ENCODE assay signal across 26 cellular contexts in genomic region chr12:22882559-22882958, GRCh38.
"Had no signal": no experiment of that assay in that cellular context is flagged by ENCODE, and none has a peak within 500 bp of the region (broad histone marks: within the 10 kb centered on the region; RNA-seq: fewer than 3 reads in every experiment).

No MANE protein-coding gene starts in this region.

- DNase-seq: hypothalamus; immature natural killer cell; kidney; left colon; left lung; lower lobe of right lung; mammary epithelial cell; mesenchymal stem cell; naive B cell; ovary; right lobe of liver; stimulated activated CD4-positive, alpha-beta T cell treated with anti-CD3 and anti-CD28 coated beads, Interleukin-1b, Interleukin-23, amount 100 ng/mL, for 48 hours; stimulated activated CD4-positive, alpha-beta T cell treated with anti-CD3 and anti-CD28 coated beads, Interleukin-2, amount 100 ng/mL, for 48 hours; stimulated activated CD4-positive, alpha-beta T cell treated with anti-CD3 and anti-CD28 coated beads, Interleukin-4, amount 100 ng/mL, for 4 hours; stimulated activated CD8-positive, alpha-beta memory T cell treated with anti-CD3 and anti-CD28 coated beads, Interleukin-4, amount 100 ng/mL, for 48 hours; stimulated activated naive CD4-positive, alpha-beta T cell treated with Interleukin-2 at 50 U/mL for 16 hours; stimulated activated naive CD8-positive, alpha-beta T cell treated with anti-CD3 and anti-CD28 coated beads, Interleukin-15, amount 100 ng/mL, for 72 hours; substantia nigra; transverse colon; upper lobe of left lung had no signal

- H3K4me1 ChIP-seq: left lung, lower lobe of right lung, right atrium auricular region, right lobe of liver, transverse colon, upper lobe of left lung had no signal

- H3K27me3 Mint-ChIP-seq: natural killer cell treated with Interleukin-12 subunit alpha and Interleukin-12 subunit beta and Interleukin-15 and Interleukin-18, amount 100 ng/mL, for 72 hours; progenitor cell of endocrine pancreas; stimulated activated memory B cell treated with anti-CD40 and anti-IgM and Interleukin-4, amounts not matched to agents 10 μg/mL and 1 μg/mL and 100 μg/mL, for 72 hours; stimulated activated naive CD8-positive, alpha-beta T cell treated with anti-CD3 and anti-CD28 coated beads, Interleukin-15, amount 100 ng/mL, for 72 hours had no signal

- H3K27me3 ChIP-seq: left lung, ovary, right atrium auricular region, right lobe of liver, transverse colon, upper lobe of left lung had no signal

- H3K4me1 Mint-ChIP-seq: immature natural killer cell; naive B cell; stimulated activated memory B cell treated with anti-CD40 and anti-IgM and Interleukin-4, amounts not matched to agents 10 μg/mL and 1 μg/mL and 100 μg/mL, for 72 hours; stimulated activated naive CD8-positive, alpha-beta T cell treated with anti-CD3 and anti-CD28 coated beads, Interleukin-15, amount 100 ng/mL, for 72 hours had no signal

- FAIRE-seq: islet of Langerhans had no signal

- H3K36me3 ChIP-seq: left lung, lower lobe of right lung, ovary, right atrium auricular region, right lobe of liver, transverse colon, upper lobe of left lung had no signal

- H3K36me3 Mint-ChIP-seq: immature natural killer cell; naive B cell; natural killer cell treated with Interleukin-12 subunit alpha and Interleukin-12 subunit beta and Interleukin-15 and Interleukin-18, amount 100 ng/mL, for 72 hours; stimulated activated memory B cell treated with anti-CD40 and anti-IgM and Interleukin-4, amounts not matched to agents 10 μg/mL and 1 μg/mL and 100 μg/mL, for 72 hours had no signal

- H3K27ac Mint-ChIP-seq: immature natural killer cell; naive B cell; natural killer cell treated with Interleukin-12 subunit alpha and Interleukin-12 subunit beta and Interleukin-15 and Interleukin-18, amount 100 ng/mL, for 72 hours; progenitor cell of endocrine pancreas; stimulated activated memory B cell treated with anti-CD40 and anti-IgM and Interleukin-4, amounts not matched to agents 10 μg/mL and 1 μg/mL and 100 μg/mL, for 72 hours; stimulated activated naive CD8-positive, alpha-beta T cell treated with anti-CD3 and anti-CD28 coated beads, Interleukin-15, amount 100 ng/mL, for 72 hours had no signal

- H3K4me3 Mint-ChIP-seq: immature natural killer cell; naive B cell; natural killer cell treated with Interleukin-12 subunit alpha and Interleukin-12 subunit beta and Interleukin-15 and Interleukin-18, amount 100 ng/mL, for 72 hours; stimulated activated memory B cell treated with anti-CD40 and anti-IgM and Interleukin-4, amounts not matched to agents 10 μg/mL and 1 μg/mL and 100 μg/mL, for 72 hours; stimulated activated naive CD8-positive, alpha-beta T cell treated with anti-CD3 and anti-CD28 coated beads, Interleukin-15, amount 100 ng/mL, for 72 hours had no signal

- H3K4me3 ChIP-seq: left lung, lower lobe of right lung, ovary, right atrium auricular region, right lobe of liver, smooth muscle cell, transverse colon, upper lobe of left lung had no signal

- H3K27ac ChIP-seq: left lung, lower lobe of right lung, ovary, right atrium auricular region, right lobe of liver, transverse colon, upper lobe of left lung had no signal

- H3K9me3 Mint-ChIP-seq: natural killer cell treated with Interleukin-12 subunit alpha and Interleukin-12 subunit beta and Interleukin-15 and Interleukin-18, amount 100 ng/mL, for 72 hours; stimulated activated memory B cell treated with anti-CD40 and anti-IgM and Interleukin-4, amounts not matched to agents 10 μg/mL and 1 μg/mL and 100 μg/mL, for 72 hours; stimulated activated naive CD8-positive, alpha-beta T cell treated with anti-CD3 and anti-CD28 coated beads, Interleukin-15, amount 100 ng/mL, for 72 hours had no signal

- H3K9me3 ChIP-seq: lower lobe of right lung, ovary, right atrium auricular region, right lobe of liver, transverse colon, upper lobe of left lung had no signal
